In genomic region chr3:46845397-46845859, GRCh38 we compare ENCODE assay signal across 8 cellular contexts. TPM values are rescaled to one million over a fixed set of nuclear protein-coding genes. Genes with fewer than 3 reads are reported as not detected.
A peak's percentile ranks its signal among the peaks of the same experiment; 100 is the strongest.
DNase-seq lines count a peak whose midpoint lies in the region; ATAC-seq, FAIRE-seq and TF ChIP-seq lines count a peak whose summit lies in the region.

No MANE protein-coding gene starts in this region.

- intact Hi-C loops in PC-9 (cut with micrococcal nuclease; ENCODE audit: unreplicated experiment) = loop anchor here (1.0 kb wide), 1 partner anchor 140 kb away; no protein-coding TSS in a partner anchor

- DNase-seq in GM04504 (ENCODE audit: low read depth) (peak; percentile 68), HCEC 1CT (peak; percentile 37), PC-9 (no peak), midbrain (lab: John Stamatoyannopoulos, UW) (peak; percentile 75)
- no peak for DNase-seq in stimulated activated CD4-positive, alpha-beta T cell treated with anti-CD3 and anti-CD28 coated beads, Interleukin-2, amount 100 ng/mL, for 24 hours

- H4K20me1 ChIP-seq in PC-9 (ENCODE audit: insufficient read depth) = no peaks in the 10 kb centered on the region

- ATAC-seq in HG03520 (IDR thresholded peaks at IDR 0.05; ENCODE audit: unreplicated experiment) = no peak

- no peaks in the 10 kb centered on the region for H3K36me3 ChIP-seq in PC-9 (ENCODE audit: low read depth)
- H3K36me3 ChIP-seq in urinary bladder (ENCODE audit: insufficient read depth) = no peaks in the 10 kb centered on the region

- H3K9me3 ChIP-seq in PC-9 (ENCODE audit: insufficient read depth, low read depth) = 0 out of 2 replicates have a peak, but pooled peaks cover 5% of the 10 kb centered on the region

- TF ChIP-seq CTCF in PC-9 (conservative IDR thresholded peaks at IDR 0.05) = no peak

- BruUV-seq in PC-9 (replicated peaks; lab: Mats Ljungman, UMichigan) = TSS peak; percentile 95

- H3K4me2 ChIP-seq in PC-9 = peak overlapping the region; percentile 80

- no peaks in the 10 kb centered on the region for H3K9me2 ChIP-seq in PC-9 (ENCODE audit: insufficient read depth)

- H3K4me1 ChIP-seq in PC-9 (replicated peaks; ENCODE audit: insufficient read depth) (0 out of 2 replicates have a peak, but pooled peaks cover 5% of the 10 kb centered on the region), urinary bladder (ENCODE audit: insufficient read depth) (no peaks in the 10 kb centered on the region)

- H3K79me2 ChIP-seq in PC-9 (ENCODE audit: low read depth) = no peaks in the 10 kb centered on the region

- peak; percentile 57 for FAIRE-seq in endometrium (lab: Jason Lieb, UNC)

- POLR2A ChIA-PET in PC-9 (lab: Charles Lee; ENCODE audit: unreplicated experiment) = no interaction called here

- CTCF ChIA-PET in PC-9 (lab: Charles Lee) = interaction anchor here (0.6 to 0.9 kb wide), 5 partner anchors 21 to 1165 kb away, joined by 3 to 13 read pairs (median 4); no protein-coding TSS in a partner anchor

- H3F3A ChIP-seq in PC-9 (ENCODE audit: insufficient read depth, low read depth) = no peaks in the 10 kb centered on the region

- peak overlapping the region; percentile 93 for H2AFZ ChIP-seq in PC-9

- H3K27me3 ChIP-seq in PC-9 (ENCODE audit: insufficient read depth, low read depth) = no peaks in the 10 kb centered on the region

- H3K4me3 ChIP-seq in PC-9 (peak overlapping the region; percentile 59; the same call in 1 of the 2 replicates), urinary bladder (ENCODE audit: low read depth, low read length) (peak overlapping the region; percentile 48)

- 2% methylated on average over 23 of the region's 23 CpGs for WGBS in urinary bladder

- H3K27ac ChIP-seq in PC-9 (no peak overlapping the region), urinary bladder (ENCODE audit: low read depth) (peak overlapping the region; percentile 65)

RNA-seq across cellular contexts. Expression of gene MYL3, which starts 17.8 kb away (rescaled TPM):
- total RNA-seq in PC-9 (2021) (not detected in 2 replicates), urinary bladder (19.8 TPM)
- polyA plus RNA-seq in urinary bladder = 4.0 TPM

RNA-seq across cellular contexts. Expression of gene PTH1R, which starts 32.1 kb away (rescaled TPM):
- total RNA-seq in PC-9 (2021) (not detected in 2 replicates), urinary bladder (11.5 TPM)
- polyA plus RNA-seq in urinary bladder = 26.4 TPM

Comparison
In these comparisons a context has a peak if more than half of its experiments do, and no peak if none do; other contexts are left out.
1. DNase-seq: peak in GM04504 (single experiment), HCEC 1CT (single experiment) and midbrain (single experiment); none in PC-9 (0 of 2) and stimulated activated CD4-positive, alpha-beta T cell treated with anti-CD3 and anti-CD28 coated beads, Interleukin-2, amount 100 ng/mL, for 24 hours (0 of 2).
2. RNA of gene MYL3, which starts 17.8 kb away (total RNA-seq): 19.8 TPM in urinary bladder (single experiment); not detected in PC-9; every median in the first group is over 10 times any median in the second.
3. RNA of gene PTH1R, which starts 32.1 kb away (total RNA-seq): 11.5 TPM in urinary bladder (single experiment); not detected in PC-9; every median in the first group is over 10 times any median in the second.